In the genomic region with DNA sequence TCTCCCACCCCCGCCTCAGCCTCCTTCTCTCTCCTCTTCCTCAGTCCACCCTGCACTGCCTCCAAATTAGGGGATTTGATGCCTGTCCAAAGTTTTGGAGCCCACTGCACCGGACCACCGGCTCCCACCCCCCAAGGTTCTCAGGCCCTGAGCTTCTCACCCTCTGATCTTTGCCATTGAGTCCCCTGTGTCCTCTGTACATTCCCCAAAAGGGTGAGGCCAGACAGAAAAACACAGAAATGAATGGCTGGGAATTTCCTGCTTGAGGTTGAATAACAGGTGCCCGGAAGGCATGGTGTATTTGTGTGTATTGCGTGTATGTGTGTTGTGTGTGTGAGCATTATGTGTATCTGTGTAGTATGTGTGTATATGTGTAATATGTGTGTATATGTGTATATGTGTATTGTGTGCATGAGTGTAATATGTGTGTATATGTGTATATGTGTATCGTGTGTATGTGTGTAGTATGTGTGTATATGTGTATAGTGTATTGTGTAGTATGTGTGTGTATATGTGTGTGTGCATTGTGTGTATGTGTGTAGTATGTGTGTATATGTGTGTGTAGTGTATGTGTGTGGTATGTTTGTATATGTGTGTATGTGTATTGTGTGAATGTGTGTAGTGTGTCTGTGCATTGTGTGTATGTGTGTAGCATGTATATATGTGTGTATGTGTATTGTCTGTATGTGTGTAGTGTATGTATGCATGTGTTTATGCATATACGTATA, we compare ENCODE assay signal across 15 cellular contexts. TPM values are rescaled to one million over a fixed set of nuclear protein-coding genes. Genes with fewer than 3 reads are reported as not detected.
DNase-seq lines count a peak whose midpoint lies in the region; ATAC-seq and TF ChIP-seq lines count a peak whose summit lies in the region.
"Had no signal": no experiment of that assay in that cellular context is flagged by ENCODE, and none has a peak within 500 bp of the region (broad histone marks: within the 10 kb centered on the region; RNA-seq: fewer than 3 reads in every experiment).

No MANE protein-coding gene starts in this region.

- CTCF ChIA-PET in activated CD8-positive, alpha-beta T cell treated with anti-CD3 and anti-CD28 coated beads for 36 hours (lab: Charles Lee) = no interaction called here
- CTCF ChIA-PET in activated CD8-positive, alpha-beta T cell treated with anti-CD3 and anti-CD28 coated beads, Interleukin-2, amount 10 ng/mL, durations not matched to agents 7 days and 5 days (lab: Charles Lee) = no interaction called here

- H3K36me3 ChIP-seq in MG63 = no peaks in the 10 kb centered on the region

- H3K36me3 Mint-ChIP-seq in activated CD8-positive, alpha-beta T cell treated with anti-CD3 and anti-CD28 coated beads for 36 hours (ENCODE audit: low read depth) = no peaks in the 10 kb centered on the region
- H3K36me3 Mint-ChIP-seq in activated CD8-positive, alpha-beta T cell treated with anti-CD3 and anti-CD28 coated beads, Interleukin-2, amount 10 ng/mL, durations not matched to agents 7 days and 5 days (ENCODE audit: low read depth) = no peaks in the 10 kb centered on the region
- H3K36me3 Mint-ChIP-seq in stimulated activated effector memory CD8-positive, alpha-beta T cell treated with anti-CD3 and anti-CD28 coated beads, Interleukin-12 subunit alpha, Interleukin-12 subunit beta, amount 100 ng/mL, for 72 hours = no peaks in the 10 kb centered on the region
- H3K36me3 Mint-ChIP-seq: naive thymus-derived CD8-positive, alpha-beta T cell had no signal

- H3K27me3 Mint-ChIP-seq in activated CD8-positive, alpha-beta T cell treated with anti-CD3 and anti-CD28 coated beads for 36 hours = peaks cover 1% of the 10 kb centered on the region
- H3K27me3 Mint-ChIP-seq in activated CD8-positive, alpha-beta T cell treated with anti-CD3 and anti-CD28 coated beads, Interleukin-2, amount 10 ng/mL, durations not matched to agents 7 days and 5 days (ENCODE audit: low read depth) = peaks cover 7% of the 10 kb centered on the region

- POLR2A ChIA-PET in activated CD8-positive, alpha-beta T cell treated with anti-CD3 and anti-CD28 coated beads for 36 hours (lab: Charles Lee) = no interaction called here
- POLR2A ChIA-PET in activated CD8-positive, alpha-beta T cell treated with anti-CD3 and anti-CD28 coated beads, Interleukin-2, amount 10 ng/mL, durations not matched to agents 7 days and 5 days (lab: Charles Lee) = no interaction called here

- no peaks in the 10 kb centered on the region for H3K9me3 Mint-ChIP-seq in activated CD8-positive, alpha-beta T cell treated with anti-CD3 and anti-CD28 coated beads for 36 hours
- no peaks in the 10 kb centered on the region for H3K9me3 Mint-ChIP-seq in activated CD8-positive, alpha-beta T cell treated with anti-CD3 and anti-CD28 coated beads, Interleukin-2, amount 10 ng/mL, durations not matched to agents 7 days and 5 days (ENCODE audit: insufficient read depth)
- H3K9me3 Mint-ChIP-seq in stimulated activated effector memory CD8-positive, alpha-beta T cell treated with anti-CD3 and anti-CD28 coated beads, Interleukin-12 subunit alpha, Interleukin-12 subunit beta, amount 100 ng/mL, for 72 hours = no peaks in the 10 kb centered on the region
- H3K9me3 Mint-ChIP-seq: naive thymus-derived CD8-positive, alpha-beta T cell had no signal

- H3K4me3 Mint-ChIP-seq in activated CD8-positive, alpha-beta T cell treated with anti-CD3 and anti-CD28 coated beads for 36 hours = no peak overlapping the region
- H3K4me3 Mint-ChIP-seq in activated CD8-positive, alpha-beta T cell treated with anti-CD3 and anti-CD28 coated beads, Interleukin-2, amount 10 ng/mL, durations not matched to agents 7 days and 5 days = no peak overlapping the region
- peak overlapping the region; percentile 24 for H3K4me3 Mint-ChIP-seq in stimulated activated effector memory CD8-positive, alpha-beta T cell treated with anti-CD3 and anti-CD28 coated beads, Interleukin-12 subunit alpha, Interleukin-12 subunit beta, amount 100 ng/mL, for 72 hours
- H3K4me3 Mint-ChIP-seq: naive thymus-derived CD8-positive, alpha-beta T cell had no signal

- peaks cover 10% of the 10 kb centered on the region for H3K4me1 Mint-ChIP-seq in activated CD8-positive, alpha-beta T cell treated with anti-CD3 and anti-CD28 coated beads for 36 hours (ENCODE audit: low read depth)
- no peaks in the 10 kb centered on the region for H3K4me1 Mint-ChIP-seq in activated CD8-positive, alpha-beta T cell treated with anti-CD3 and anti-CD28 coated beads, Interleukin-2, amount 10 ng/mL, durations not matched to agents 7 days and 5 days (ENCODE audit: low read depth)
- H3K4me1 Mint-ChIP-seq in stimulated activated effector memory CD8-positive, alpha-beta T cell treated with anti-CD3 and anti-CD28 coated beads, Interleukin-12 subunit alpha, Interleukin-12 subunit beta, amount 100 ng/mL, for 72 hours = peaks cover 18% of the 10 kb centered on the region

- H3K27me3 ChIP-seq in MG63 = peaks cover 32% of the 10 kb centered on the region
- H3K27me3 ChIP-seq: upper lobe of left lung had no signal

- H3K4me3 ChIP-seq in epithelial cell of esophagus (ENCODE audit: low read length) = no peak overlapping the region
- no peak overlapping the region for H3K4me3 ChIP-seq in MG63
- H3K4me3 ChIP-seq: upper lobe of left lung had no signal

- TF ChIP-seq CTCF in activated CD8-positive, alpha-beta T cell treated with anti-CD3 and anti-CD28 coated beads for 36 hours (IDR thresholded peaks at IDR 0.05) = no peak
- no peak for TF ChIP-seq CTCF in epithelial cell of esophagus (IDR thresholded peaks at IDR 0.05; ENCODE audit: insufficient read depth, low read depth, low read length, missing control alignments)

- peaks cover 5% of the 10 kb centered on the region for H3K9me3 ChIP-seq in MG63
- H3K9me3 ChIP-seq: Caco-2, upper lobe of left lung had no signal

- H3K27ac Mint-ChIP-seq in activated CD8-positive, alpha-beta T cell treated with anti-CD3 and anti-CD28 coated beads for 36 hours = no peak overlapping the region
- no peak overlapping the region for H3K27ac Mint-ChIP-seq in activated CD8-positive, alpha-beta T cell treated with anti-CD3 and anti-CD28 coated beads, Interleukin-2, amount 10 ng/mL, durations not matched to agents 7 days and 5 days
- peak overlapping the region; percentile 64 for H3K27ac Mint-ChIP-seq in stimulated activated effector memory CD8-positive, alpha-beta T cell treated with anti-CD3 and anti-CD28 coated beads, Interleukin-12 subunit alpha, Interleukin-12 subunit beta, amount 100 ng/mL, for 72 hours

- DNase-seq in activated CD8-positive, alpha-beta T cell treated with anti-CD3 and anti-CD28 coated beads for 36 hours = no peak
- no peak for DNase-seq in activated CD8-positive, alpha-beta T cell treated with anti-CD3 and anti-CD28 coated beads, Interleukin-2, amount 10 ng/mL, durations not matched to agents 7 days and 5 days
- DNase-seq in epithelial cell of esophagus (ENCODE audit: low read depth) = peak; percentile 58
- DNase-seq in stimulated activated effector memory CD8-positive, alpha-beta T cell treated with anti-CD3 and anti-CD28 coated beads, Interleukin-12 subunit alpha, Interleukin-12 subunit beta, amount 100 ng/mL, for 72 hours (ENCODE audit: low spot score in 2 of 2) = no peak
- DNase-seq in NCI-H748 treated with DMSO at 0.1 percent for 48 hours (lab: John Stamatoyannopoulos, UW) = no peak
- DNase-seq in cerebellar nuclear complex (lab: John Stamatoyannopoulos, UW) = no peak
- no peak for DNase-seq in MG63
- DNase-seq: Caco-2; naive thymus-derived CD8-positive, alpha-beta T cell; NCI-H1092; T-helper 9 cell had no signal

- intact Hi-C loops in activated CD8-positive, alpha-beta T cell treated with anti-CD3 and anti-CD28 coated beads for 36 hours (cut with micrococcal nuclease) = no loop called here

- peak; percentile 53 for ATAC-seq in activated CD8-positive, alpha-beta T cell treated with anti-CD3 and anti-CD28 coated beads for 36 hours
- no peak for ATAC-seq in activated CD8-positive, alpha-beta T cell treated with anti-CD3 and anti-CD28 coated beads, Interleukin-2, amount 10 ng/mL, durations not matched to agents 7 days and 5 days
- ATAC-seq in HG02885 (IDR thresholded peaks at IDR 0.05; ENCODE audit: poor library complexity, unreplicated experiment) = peak; percentile 48
- ATAC-seq in stimulated activated effector memory CD8-positive, alpha-beta T cell treated with anti-CD3 and anti-CD28 coated beads, Interleukin-12 subunit alpha, Interleukin-12 subunit beta, amount 100 ng/mL, for 72 hours = peak; percentile 70
- ATAC-seq: naive thymus-derived CD8-positive, alpha-beta T cell had no signal

RNA-seq across cellular contexts. Expression of a gene that starts 16.0 kb away (rescaled TPM):
- total RNA-seq in activated CD8-positive, alpha-beta T cell treated with anti-CD3 and anti-CD28 coated beads for 36 hours = 1 to 10 TPM; 2.1 to 2.9 TPM
- total RNA-seq in activated CD8-positive, alpha-beta T cell treated with anti-CD3 and anti-CD28 coated beads, Interleukin-2, amount 10 ng/mL, durations not matched to agents 7 days and 5 days = under 1 TPM in 1 of 2 experiments, not detected in 1; 0.50 TPM
- total RNA-seq in MG63 (2014; rRNA removed; shearing (Covaris generic); ENCODE audit: low replicate concordance) = not detected in 2 replicates
- total RNA-seq: Caco-2; naive thymus-derived CD8-positive, alpha-beta T cell; NCI-H460; skeletal muscle tissue had no signal

RNA-seq across cellular contexts. Expression of a gene that starts 16.2 kb away (rescaled TPM):
- under 1 TPM in 1 of 2 experiments, not detected in 1; 0.09 TPM for total RNA-seq in activated CD8-positive, alpha-beta T cell treated with anti-CD3 and anti-CD28 coated beads for 36 hours
- total RNA-seq in activated CD8-positive, alpha-beta T cell treated with anti-CD3 and anti-CD28 coated beads, Interleukin-2, amount 10 ng/mL, durations not matched to agents 7 days and 5 days = not detected
- not detected in 2 replicates for total RNA-seq in MG63 (2014; rRNA removed; shearing (Covaris generic); ENCODE audit: low replicate concordance)
- total RNA-seq: Caco-2; naive thymus-derived CD8-positive, alpha-beta T cell; NCI-H460 had no signal

RNA-seq across cellular contexts. Expression of a gene that starts 29.9 kb away (rescaled TPM):
- total RNA-seq in activated CD8-positive, alpha-beta T cell treated with anti-CD3 and anti-CD28 coated beads for 36 hours = 1 to 10 TPM; 7.1 to 7.4 TPM
- total RNA-seq in activated CD8-positive, alpha-beta T cell treated with anti-CD3 and anti-CD28 coated beads, Interleukin-2, amount 10 ng/mL, durations not matched to agents 7 days and 5 days = under 1 TPM; 0.97 to 0.99 TPM
- total RNA-seq in MG63 (2014; rRNA removed; shearing (Covaris generic); ENCODE audit: low replicate concordance) = not detected in 2 replicates
- total RNA-seq: NCI-H460, skeletal muscle tissue had no signal

RNA-seq across cellular contexts. Expression of a gene that starts 58.7 kb away (rescaled TPM):
- 10 to 100 TPM; 53.3 to 53.4 TPM for total RNA-seq in activated CD8-positive, alpha-beta T cell treated with anti-CD3 and anti-CD28 coated beads for 36 hours
- 10 to 100 TPM; 47.8 to 53.8 TPM for total RNA-seq in activated CD8-positive, alpha-beta T cell treated with anti-CD3 and anti-CD28 coated beads, Interleukin-2, amount 10 ng/mL, durations not matched to agents 7 days and 5 days
- 177 and 277 TPM in 2 replicates for total RNA-seq in MG63 (2014; rRNA removed; shearing (Covaris generic); ENCODE audit: low replicate concordance)

RNA-seq across cellular contexts. Expression of a gene that starts 58.8 kb away (rescaled TPM):
- total RNA-seq in activated CD8-positive, alpha-beta T cell treated with anti-CD3 and anti-CD28 coated beads for 36 hours = 10 to 100 TPM; 39.3 to 39.6 TPM
- 10 to 100 TPM; 38.2 to 40.4 TPM for total RNA-seq in activated CD8-positive, alpha-beta T cell treated with anti-CD3 and anti-CD28 coated beads, Interleukin-2, amount 10 ng/mL, durations not matched to agents 7 days and 5 days
- total RNA-seq in MG63 (2014; rRNA removed; shearing (Covaris generic); ENCODE audit: low replicate concordance) = 133 and 193 TPM in 2 replicates
